8 cellular contexts compared by ENCODE assay signal in genomic region chr2:216519154-216519762, GRCh38. TPM values are rescaled to one million over a fixed set of nuclear protein-coding genes. Genes with fewer than 3 reads are reported as not detected.
DNase-seq lines count a peak whose midpoint lies in the region; ATAC-seq, FAIRE-seq and TF ChIP-seq lines count a peak whose summit lies in the region.

No MANE protein-coding gene starts in this region.

- POLR2A ChIA-PET in WTC11 (lab: Charles Lee): interaction anchor here (0.5 to 1.0 kb wide), 3 partner anchors 13 to 146 kb away, joined by 3 to 5 read pairs (median 4); no protein-coding TSS in a partner anchor
- POLR2A ChIA-PET in endothelial cell of umbilical vein (lab: Charles Lee): no interaction called here

- H3K36me3 ChIP-seq in endothelial cell of umbilical vein (ENCODE audit: control insufficient read depth in 2 of 2, extremely low read depth in 1 of 2, insufficient read depth in 2 of 2, low read length in 2 of 2) (no peaks in the 10 kb centered on the region), upper lobe of left lung (no peaks in the 10 kb centered on the region)

- H2AFZ ChIP-seq in endothelial cell of umbilical vein (ENCODE audit: low read depth, low read length): no peak overlapping the region

- H3K27me3 ChIP-seq in endothelial cell of umbilical vein (ENCODE audit: control insufficient read depth in 2 of 2, insufficient read depth in 2 of 2, low read length in 2 of 2): no peaks in the 10 kb centered on the region
- no peaks in the 10 kb centered on the region for H3K27me3 ChIP-seq in upper lobe of left lung

- peaks cover 38% of the 10 kb centered on the region for H3K36me3 Mint-ChIP-seq in WTC11

- H3K27ac ChIP-seq in endothelial cell of umbilical vein (ENCODE audit: insufficient read depth, low read depth, low read length): no peak overlapping the region
- H3K27ac ChIP-seq in upper lobe of left lung: no peak overlapping the region

- peaks cover 9% of the 10 kb centered on the region for H3K9me3 Mint-ChIP-seq in WTC11

- no peak for TF ChIP-seq POLR2A in endothelial cell of umbilical vein (IDR thresholded peaks at IDR 0.05; ENCODE audit: low read depth, low read length)
- no peak for TF ChIP-seq POLR2A in upper lobe of left lung (IDR thresholded peaks at IDR 0.05)

- H3K4me3 Mint-ChIP-seq in WTC11: no peak overlapping the region

- H3K4me3 ChIP-seq in GM12865 (ENCODE audit: low read depth, low read length) (no peak overlapping the region), endothelial cell of umbilical vein (replicated peaks in 1 of 3; ENCODE audit: insufficient read depth in 1 of 3, low read depth in 1 of 3, low read length in 3 of 3) (no peak overlapping the region), upper lobe of left lung (no peak overlapping the region)

- DNase-seq in A172 (ENCODE audit: low spot score): peak; percentile 76
- DNase-seq in GM12865 (ENCODE audit: low read depth): peak; percentile 79
- DNase-seq in NCI-H345 (lab: John Stamatoyannopoulos, UW): peak; percentile 73
- DNase-seq in WTC11 (ENCODE audit: low spot score): peak; percentile 59
- DNase-seq in endothelial cell of umbilical vein (ENCODE audit: low read depth, low spot score): peak; percentile 77
- DNase-seq in midbrain (lab: John Stamatoyannopoulos, UW): peak; percentile 73
- peak in 1 of 2 donors; percentile 50 for DNase-seq in upper lobe of left lung

- dilution Hi-C loops in endothelial cell of umbilical vein (cut with MboI; ENCODE audit: extremely low pct_ligation_motif_present, low sequenced_read_pairs): no loop called here

- no peak overlapping the region for H3K4me2 ChIP-seq in endothelial cell of umbilical vein (ENCODE audit: insufficient read depth, low read length)

- no peak overlapping the region for H3K27ac Mint-ChIP-seq in WTC11

- H3K4me1 Mint-ChIP-seq in WTC11: peaks cover 6% of the 10 kb centered on the region

- intact Hi-C loops in endothelial cell of umbilical vein (cut with micrococcal nuclease): loop anchor here (1.0 to 10.0 kb wide), 8 partner anchors 16 to 1236 kb away; no protein-coding TSS in a partner anchor

- WGBS in upper lobe of left lung, 2 donors: 57 to 61% methylated on average over 3 of the region's 3 CpGs

- H3K79me2 ChIP-seq in endothelial cell of umbilical vein (ENCODE audit: control insufficient read depth, insufficient read depth, low read length): no peaks in the 10 kb centered on the region

- no peaks in the 10 kb centered on the region for H3K4me1 ChIP-seq in endothelial cell of umbilical vein (ENCODE audit: control insufficient read depth, extremely low read depth, insufficient read depth, low read length)
- peaks cover 0 to 5% (median 0%) of the 10 kb centered on the region in 4 donors for H3K4me1 ChIP-seq in upper lobe of left lung

- ATAC-seq in HG03135 (IDR thresholded peaks at IDR 0.05; ENCODE audit: unreplicated experiment) (peak; percentile 52), WTC11 (peak; percentile 81), upper lobe of left lung (ENCODE audit: low FRiP score in 2 of 2) (peak; percentile 49 to 78)

- peak; percentile 83 for FAIRE-seq in endothelial cell of umbilical vein (lab: Jason Lieb, UNC)

- BruUV-seq in endothelial cell of umbilical vein (replicated peaks; lab: Mats Ljungman, UMichigan): no TSS peak

- TF ChIP-seq CTCF in GM12865 (IDR thresholded peaks at IDR 0.05; ENCODE audit: insufficient read depth, low read depth, low read length, missing control alignments) (peak; percentile 68), WTC11 (IDR thresholded peaks at IDR 0.05) (peak; percentile 70), endothelial cell of umbilical vein (IDR thresholded peaks at IDR 0.05; ENCODE audit: extremely low read depth in 1 of 2, insufficient read depth in 1 of 2, low read depth in 1 of 2, low read length in 2 of 2) (peak; percentile 64 to 66), upper lobe of left lung (IDR thresholded peaks at IDR 0.05) (peak; percentile 52 to 83 (median 76))

- no peak for TF ChIP-seq EP300 in upper lobe of left lung (IDR thresholded peaks at IDR 0.05)

- no peaks in the 10 kb centered on the region for H4K20me1 ChIP-seq in endothelial cell of umbilical vein (replicated peaks; ENCODE audit: control insufficient read depth, extremely low read depth, insufficient read depth, low read length)

- no peaks in the 10 kb centered on the region for H3K27me3 Mint-ChIP-seq in WTC11 (ENCODE audit: low read depth)

- H3K9me1 ChIP-seq in endothelial cell of umbilical vein (replicated peaks; ENCODE audit: control insufficient read depth, extremely low read depth, insufficient read depth, low read length): no peaks in the 10 kb centered on the region

- H3K9ac ChIP-seq in endothelial cell of umbilical vein (replicated peaks; ENCODE audit: extremely low read depth, insufficient read depth, low read length): no peak overlapping the region

- H3K9me3 ChIP-seq in endothelial cell of umbilical vein (replicated peaks; ENCODE audit: control insufficient read depth, insufficient read depth, low read length): no peaks in the 10 kb centered on the region
- no peaks in the 10 kb centered on the region for H3K9me3 ChIP-seq in upper lobe of left lung

- CTCF ChIA-PET in WTC11 (lab: Charles Lee) (interaction anchor here (0.6 to 8.1 kb wide), 41 partner anchors 10 to 297 kb away, joined by 3 to 244 read pairs (median 4); partner anchors contain the start of genes IGFBP2, IGFBP5 and SMARCAL1), endothelial cell of umbilical vein (lab: Charles Lee) (interaction anchor here (0.6 to 13.2 kb wide), 53 partner anchors 9 to 1237 kb away, joined by 3 to 583 read pairs (median 6); partner anchors contain the start of genes IGFBP2 and RPL37A)

TF ChIP-seq in WTC11, 78 proteins besides CTCF, POLR2A, EP300 and RAD21 (continues in another document):
- TF ChIP-seq ELF4 (CRISPR knock-in tag; IDR thresholded peaks at IDR 0.05; ENCODE audit: low read depth) (no peak), MXD4 (CRISPR knock-in tag; IDR thresholded peaks at IDR 0.05; ENCODE audit: borderline replicate concordance) (no peak), HMGXB4 (CRISPR knock-in tag; IDR thresholded peaks at IDR 0.05) (no peak)

TF ChIP-seq in endothelial cell of umbilical vein, 7 proteins besides CTCF, POLR2A, EP300 and RAD21:
- TF ChIP-seq JUN (IDR thresholded peaks at IDR 0.05; ENCODE audit: borderline replicate concordance, insufficient read depth, insufficient read length, low read depth): no peak
- no peak for TF ChIP-seq FOS (IDR thresholded peaks at IDR 0.05; ENCODE audit: borderline replicate concordance, insufficient read depth, low read length)
- TF ChIP-seq, protein P1, sequence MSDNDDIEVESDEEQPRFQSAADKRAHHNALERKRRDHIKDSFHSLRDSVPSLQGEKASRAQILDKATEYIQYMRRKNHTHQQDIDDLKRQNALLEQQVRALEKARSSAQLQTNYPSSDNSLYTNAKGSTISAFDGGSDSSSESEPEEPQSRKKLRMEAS (IDR thresholded peaks at IDR 0.05; ENCODE audit: insufficient read depth, insufficient read length): no peak
- TF ChIP-seq GATA2 (IDR thresholded peaks at IDR 0.05; ENCODE audit: insufficient read depth, insufficient read length, low read depth, low read length): no peak
- no peak for TF ChIP-seq EZH2 (IDR thresholded peaks at IDR 0.05; ENCODE audit: borderline replicate concordance, low read depth, low read length, severe bottlenecking)
- TF ChIP-seq MYC (IDR thresholded peaks at IDR 0.05; ENCODE audit: low read depth, low read length): no peak
- no peak for TF ChIP-seq POLR2AphosphoS5 (IDR thresholded peaks at IDR 0.05; ENCODE audit: insufficient read depth, low read depth, low read length)

RNA-seq across cellular contexts. Expression of gene RPL37A, which starts 20.6 kb away (rescaled TPM):
- total RNA-seq in A172 (2014; rRNA removed; shearing (Covaris generic)): 1,184 and 1,454 TPM in 2 replicates
- total RNA-seq in WTC11 (2021) (3,135 to 3,488 TPM (median 3,463 TPM) in 3 replicates), endothelial cell of umbilical vein (2,628 and 2,952 TPM in 2 replicates), upper lobe of left lung (1,000 to 10,000 TPM in 4 of 6 donors, 100 to 1,000 TPM in 2; 694 to 2,232 (median 1,163) TPM)
- 1,143 and 1,889 TPM in 2 replicates for polyA plus RNA-seq in endothelial cell of umbilical vein
- 2,402 and 3,048 TPM in 2 replicates for polyA plus RNA-seq in endothelial cell of umbilical vein (2011; cell fraction: cytosol; rRNA removed)
- 806 and 883 TPM in 2 replicates for polyA plus RNA-seq in endothelial cell of umbilical vein (2011; cell fraction: nucleus; rRNA removed)
- 5,195 and 6,189 TPM in 2 replicates for polyA plus RNA-seq in endothelial cell of umbilical vein (2012)
- polyA minus RNA-seq in endothelial cell of umbilical vein: 605 and 868 TPM in 2 replicates
- polyA minus RNA-seq in endothelial cell of umbilical vein (2011; cell fraction: cytosol; rRNA and poly(A)+ RNA removed): 771 TPM
- polyA minus RNA-seq in endothelial cell of umbilical vein (2011; cell fraction: nucleus; rRNA and poly(A)+ RNA removed): 140 and 162 TPM in 2 replicates
